ENCODE assay signal across 9 cellular contexts in genomic region chr6:44122821-44123220, GRCh38. TPM values are rescaled to one million over a fixed set of nuclear protein-coding genes. Genes with fewer than 3 reads are reported as not detected.
DNase-seq lines count a peak whose midpoint lies in the region; ATAC-seq and TF ChIP-seq lines count a peak whose summit lies in the region.
"Had no signal": no experiment of that assay in that cellular context is flagged by ENCODE, and none has a peak within 500 bp of the region (broad histone marks: within the 10 kb centered on the region; RNA-seq: fewer than 3 reads in every experiment).

No MANE protein-coding gene starts in this region.

- H3K36me3 Mint-ChIP-seq in Calu3 (ENCODE audit: insufficient read depth, unreplicated experiment), result peaks cover 40% of the 10 kb centered on the region
- peaks cover 20% of the 10 kb centered on the region for H3K36me3 Mint-ChIP-seq in nephron progenitor cell (ENCODE audit: low read depth)

- DNase-seq in Calu3 (no peak), MV-4-11 (lab: John Stamatoyannopoulos, UW) (peak; percentile 60), choroid plexus epithelial cell (ENCODE audit: low read depth) (peak; percentile 42), nephron progenitor cell (no peak), DMS79 (lab: John Stamatoyannopoulos, UW) (no peak), NCI-H1105 (lab: John Stamatoyannopoulos, UW) (no peak), DMS79 treated with DMSO at 0.1 percent for 48 hours (lab: John Stamatoyannopoulos, UW) (no peak)

- CTCF ChIA-PET in Calu3 (lab: Charles Lee), result interaction anchor here (0.6 kb wide), 1 partner anchor 42 kb away, joined by 3 read pairs; no protein-coding TSS in a partner anchor

- no peaks in the 10 kb centered on the region for H3K9me3 Mint-ChIP-seq in Calu3 (ENCODE audit: low read depth, unreplicated experiment)
- no peaks in the 10 kb centered on the region for H3K9me3 Mint-ChIP-seq in nephron progenitor cell

- intact Hi-C loops in Calu3 (cut with micrococcal nuclease; ENCODE audit: unreplicated experiment), result no loop called here

- ATAC-seq in HG02973 (IDR thresholded peaks at IDR 0.05; ENCODE audit: unreplicated experiment), result no peak

- peaks cover 75% of the 10 kb centered on the region for H3K4me1 Mint-ChIP-seq in Calu3 (ENCODE audit: low read depth, unreplicated experiment)
- H3K4me1 Mint-ChIP-seq in nephron progenitor cell, result peaks cover 70% of the 10 kb centered on the region

- BruUV-seq in Calu3 (replicated peaks; lab: Mats Ljungman, UMichigan), result no TSS peak

- no peak overlapping the region for H3K4me3 ChIP-seq in choroid plexus epithelial cell (ENCODE audit: low read depth, low read length)

- TF ChIP-seq CTCF in Calu3 (IDR thresholded peaks at IDR 0.05; ENCODE audit: unreplicated experiment), result no peak
- TF ChIP-seq CTCF in choroid plexus epithelial cell (conservative IDR thresholded peaks at IDR 0.05; ENCODE audit: low read depth, low read length), result no peak
- no peak for TF ChIP-seq CTCF in nephron progenitor cell (IDR thresholded peaks at IDR 0.05)

- H3K27ac Mint-ChIP-seq in Calu3 (ENCODE audit: unreplicated experiment) (peak overlapping the region; percentile 24), nephron progenitor cell (peak overlapping the region; percentile 62)

- H3K27me3 Mint-ChIP-seq in Calu3 (ENCODE audit: unreplicated experiment), result no peaks in the 10 kb centered on the region
- no peaks in the 10 kb centered on the region for H3K27me3 Mint-ChIP-seq in nephron progenitor cell (ENCODE audit: low read depth, poor library complexity)

- H3K4me3 Mint-ChIP-seq in Calu3 (ENCODE audit: low read depth, unreplicated experiment) (peak overlapping the region; percentile 24), nephron progenitor cell (peak overlapping the region; percentile 93)

RNA-seq across cellular contexts. Expression of gene MRPL14, which starts 4.4 kb away (rescaled TPM):
- 98.9 and 103 TPM in 2 replicates for total RNA-seq in Calu3 (2022)

RNA-seq across cellular contexts. Expression of gene TMEM63B, which starts 4.5 kb away (rescaled TPM):
- total RNA-seq in Calu3 (2022), result 84.2 and 86.8 TPM in 2 replicates

RNA-seq across cellular contexts. Expression of gene CAPN11, which starts 35.8 kb away (rescaled TPM):
- total RNA-seq in Calu3 (2022), result not detected in 2 replicates
- total RNA-seq: T-helper 1 cell treated with Interleukin-12 subunit alpha and Interleukin-12 subunit beta and Interleukin-4 antibody, amounts not matched to agents 30 ng/mL and 1 ng/mL, for 36 hours had no signal

Comparison
In these comparisons a context has a peak if more than half of its experiments do, and no peak if none do; other contexts are left out.
1. DNase-seq: peak in MV-4-11 (single experiment) and choroid plexus epithelial cell (single experiment); none in Calu3 (single experiment), nephron progenitor cell (single experiment), DMS79 (single experiment), NCI-H1105 (single experiment) and DMS79 treated with DMSO at 0.1 percent for 48 hours (single experiment).